In the genomic region with DNA sequence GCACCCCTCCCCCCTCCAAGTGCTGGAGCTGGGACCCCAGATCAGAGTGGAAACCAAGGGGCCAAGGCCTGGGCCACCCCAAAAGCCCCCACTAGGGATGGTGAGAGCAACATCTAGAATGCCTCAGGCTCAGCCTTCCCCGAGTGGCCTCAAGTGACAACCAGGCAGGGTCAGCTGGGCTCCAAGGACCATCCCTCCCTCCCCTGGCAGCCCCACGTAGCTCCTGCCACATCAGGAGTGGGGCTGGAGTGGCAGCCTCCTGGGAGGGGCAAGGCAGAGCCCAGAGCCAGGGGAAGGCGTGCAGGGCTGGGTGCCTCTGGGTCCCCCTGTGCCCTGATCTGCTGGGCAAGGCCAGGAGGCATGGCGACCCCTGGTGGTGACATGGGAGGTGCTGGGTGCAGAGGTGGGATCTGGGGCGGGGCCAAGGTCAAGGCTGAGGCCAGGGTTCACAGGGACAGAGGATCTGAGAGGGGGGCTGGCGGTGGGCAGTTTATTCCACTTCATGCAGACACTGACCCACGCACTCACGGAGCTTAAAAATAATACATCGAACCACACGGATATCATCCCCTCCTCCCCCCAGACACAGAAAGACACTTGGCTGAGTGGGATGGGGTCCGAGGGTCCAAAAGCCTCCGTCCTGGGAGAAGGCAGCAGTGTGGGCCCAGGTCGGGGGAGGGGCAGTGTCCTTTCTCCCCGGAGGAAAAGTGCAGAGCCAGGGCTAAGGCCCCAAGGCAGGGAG, we compare ENCODE assay signal across 1 cellular context.
TF ChIP-seq lines count a peak whose summit lies in the region.

No MANE protein-coding gene starts in this region.

TF ChIP-seq in HepG2, 621 proteins besides CTCF, POLR2A, EP300 and RAD21 (continued from another document and continues in another):
- TF ChIP-seq NCOR1 (IDR thresholded peaks at IDR 0.05; ENCODE audit: borderline replicate concordance, low read length) (peak; percentile 90), ZFP1 (CRISPR knock-in tag; IDR thresholded peaks at IDR 0.05) (peak; percentile 43; the same call in 1 of the 2 replicates), BCL6 (CRISPR knock-in tag; IDR thresholded peaks at IDR 0.05) (peak; percentile 76), YEATS4 (CRISPR knock-in tag; IDR thresholded peaks at IDR 0.05; ENCODE audit: borderline replicate concordance) (peak; percentile 44; the same call in 1 of the 2 replicates), FOSL2 (CRISPR knock-in tag; IDR thresholded peaks at IDR 0.05) (peak; percentile 76), ZNF431 (CRISPR knock-in tag; IDR thresholded peaks at IDR 0.05; ENCODE audit: borderline replicate concordance, low read depth) (no peak), KLF6 (CRISPR knock-in tag; IDR thresholded peaks at IDR 0.05) (no peak), RARG (CRISPR knock-in tag; IDR thresholded peaks at IDR 0.05; ENCODE audit: low read depth) (no peak), TBL1XR1 (IDR thresholded peaks at IDR 0.05; ENCODE audit: borderline replicate concordance, low read length, partially characterized antibody) (peak; percentile 70), CAMTA2 (CRISPR knock-in tag; IDR thresholded peaks at IDR 0.05; ENCODE audit: borderline replicate concordance) (peak; percentile 61; the same call in 1 of the 2 replicates), HOXA3 (CRISPR knock-in tag; IDR thresholded peaks at IDR 0.05) (peak; percentile 89), CEBPB (IDR thresholded peaks at IDR 0.05; ENCODE audit: borderline replicate concordance, low read depth, low read length) (no peak), ZNF616 (CRISPR knock-in tag; IDR thresholded peaks at IDR 0.05; ENCODE audit: low read depth) (no peak), KDM3A (CRISPR knock-in tag; IDR thresholded peaks at IDR 0.05; ENCODE audit: low read depth) (peak; percentile 88), ZFP36L2 (CRISPR knock-in tag; IDR thresholded peaks at IDR 0.05) (no peak), REL (CRISPR knock-in tag; conservative IDR thresholded peaks at IDR 0.05) (no peak), NFRKB (IDR thresholded peaks at IDR 0.05) (no peak), HNRNPUL1 (IDR thresholded peaks at IDR 0.05; ENCODE audit: low read depth, low read length) (no peak), RARA (CRISPR knock-in tag; IDR thresholded peaks at IDR 0.05) (peak; percentile 98), NFKBIZ (CRISPR knock-in tag; IDR thresholded peaks at IDR 0.05) (peak; percentile 38; the same call in 1 of the 2 replicates), ZNF557 (CRISPR knock-in tag; IDR thresholded peaks at IDR 0.05) (peak; percentile 91; the same call in 1 of the 2 replicates), ZNF558 (CRISPR knock-in tag; IDR thresholded peaks at IDR 0.05; ENCODE audit: borderline replicate concordance) (no peak), SIX4 (CRISPR knock-in tag; IDR thresholded peaks at IDR 0.05) (peak; percentile 67; the same call in 1 of the 2 replicates), ZNF34 (CRISPR knock-in tag; IDR thresholded peaks at IDR 0.05; ENCODE audit: borderline replicate concordance) (0 out of 2 replicates have a peak, but pooled peaks have one; percentile 43), FOSL1 (CRISPR knock-in tag; IDR thresholded peaks at IDR 0.05; ENCODE audit: borderline replicate concordance) (no peak), PCBP1 (IDR thresholded peaks at IDR 0.05; ENCODE audit: borderline replicate concordance, low read depth, low read length) (0 out of 2 replicates have a peak, but pooled peaks have one; percentile 85), ZFP62 (CRISPR knock-in tag; IDR thresholded peaks at IDR 0.05) (no peak), ZNF879 (CRISPR knock-in tag; IDR thresholded peaks at IDR 0.05) (no peak), KDM1A (CRISPR knock-in tag; IDR thresholded peaks at IDR 0.05) (peak; percentile 57; the same call in 1 of the 2 replicates)
- TF ChIP-seq, protein P1, sequence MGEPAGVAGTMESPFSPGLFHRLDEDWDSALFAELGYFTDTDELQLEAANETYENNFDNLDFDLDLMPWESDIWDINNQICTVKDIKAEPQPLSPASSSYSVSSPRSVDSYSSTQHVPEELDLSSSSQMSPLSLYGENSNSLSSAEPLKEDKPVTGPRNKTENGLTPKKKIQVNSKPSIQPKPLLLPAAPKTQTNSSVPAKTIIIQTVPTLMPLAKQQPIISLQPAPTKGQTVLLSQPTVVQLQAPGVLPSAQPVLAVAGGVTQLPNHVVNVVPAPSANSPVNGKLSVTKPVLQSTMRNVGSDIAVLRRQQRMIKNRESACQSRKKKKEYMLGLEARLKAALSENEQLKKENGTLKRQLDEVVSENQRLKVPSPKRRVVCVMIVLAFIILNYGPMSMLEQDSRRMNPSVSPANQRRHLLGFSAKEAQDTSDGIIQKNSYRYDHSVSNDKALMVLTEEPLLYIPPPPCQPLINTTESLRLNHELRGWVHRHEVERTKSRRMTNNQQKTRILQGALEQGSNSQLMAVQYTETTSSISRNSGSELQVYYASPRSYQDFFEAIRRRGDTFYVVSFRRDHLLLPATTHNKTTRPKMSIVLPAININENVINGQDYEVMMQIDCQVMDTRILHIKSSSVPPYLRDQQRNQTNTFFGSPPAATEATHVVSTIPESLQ (CRISPR knock-in tag; conservative IDR thresholded peaks at IDR 0.05), result no peak
- TF ChIP-seq, protein P2, sequence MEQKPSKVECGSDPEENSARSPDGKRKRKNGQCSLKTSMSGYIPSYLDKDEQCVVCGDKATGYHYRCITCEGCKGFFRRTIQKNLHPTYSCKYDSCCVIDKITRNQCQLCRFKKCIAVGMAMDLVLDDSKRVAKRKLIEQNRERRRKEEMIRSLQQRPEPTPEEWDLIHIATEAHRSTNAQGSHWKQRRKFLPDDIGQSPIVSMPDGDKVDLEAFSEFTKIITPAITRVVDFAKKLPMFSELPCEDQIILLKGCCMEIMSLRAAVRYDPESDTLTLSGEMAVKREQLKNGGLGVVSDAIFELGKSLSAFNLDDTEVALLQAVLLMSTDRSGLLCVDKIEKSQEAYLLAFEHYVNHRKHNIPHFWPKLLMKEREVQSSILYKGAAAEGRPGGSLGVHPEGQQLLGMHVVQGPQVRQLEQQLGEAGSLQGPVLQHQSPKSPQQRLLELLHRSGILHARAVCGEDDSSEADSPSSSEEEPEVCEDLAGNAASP (CRISPR knock-in tag; IDR thresholded peaks at IDR 0.05; ENCODE audit: borderline replicate concordance), result peak; percentile 93; the same call in 1 of the 2 replicates
- TF ChIP-seq, protein P3, sequence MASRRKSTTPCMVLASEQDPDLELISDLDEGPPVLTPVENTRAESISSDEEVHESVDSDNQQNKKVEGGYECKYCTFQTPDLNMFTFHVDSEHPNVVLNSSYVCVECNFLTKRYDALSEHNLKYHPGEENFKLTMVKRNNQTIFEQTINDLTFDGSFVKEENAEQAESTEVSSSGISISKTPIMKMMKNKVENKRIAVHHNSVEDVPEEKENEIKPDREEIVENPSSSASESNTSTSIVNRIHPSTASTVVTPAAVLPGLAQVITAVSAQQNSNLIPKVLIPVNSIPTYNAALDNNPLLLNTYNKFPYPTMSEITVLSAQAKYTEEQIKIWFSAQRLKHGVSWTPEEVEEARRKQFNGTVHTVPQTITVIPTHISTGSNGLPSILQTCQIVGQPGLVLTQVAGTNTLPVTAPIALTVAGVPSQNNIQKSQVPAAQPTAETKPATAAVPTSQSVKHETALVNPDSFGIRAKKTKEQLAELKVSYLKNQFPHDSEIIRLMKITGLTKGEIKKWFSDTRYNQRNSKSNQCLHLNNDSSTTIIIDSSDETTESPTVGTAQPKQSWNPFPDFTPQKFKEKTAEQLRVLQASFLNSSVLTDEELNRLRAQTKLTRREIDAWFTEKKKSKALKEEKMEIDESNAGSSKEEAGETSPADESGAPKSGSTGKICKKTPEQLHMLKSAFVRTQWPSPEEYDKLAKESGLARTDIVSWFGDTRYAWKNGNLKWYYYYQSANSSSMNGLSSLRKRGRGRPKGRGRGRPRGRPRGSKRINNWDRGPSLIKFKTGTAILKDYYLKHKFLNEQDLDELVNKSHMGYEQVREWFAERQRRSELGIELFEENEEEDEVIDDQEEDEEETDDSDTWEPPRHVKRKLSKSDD (CRISPR knock-in tag; IDR thresholded peaks at IDR 0.05; ENCODE audit: low read depth), result peak; percentile 90
- TF ChIP-seq, protein P4, sequence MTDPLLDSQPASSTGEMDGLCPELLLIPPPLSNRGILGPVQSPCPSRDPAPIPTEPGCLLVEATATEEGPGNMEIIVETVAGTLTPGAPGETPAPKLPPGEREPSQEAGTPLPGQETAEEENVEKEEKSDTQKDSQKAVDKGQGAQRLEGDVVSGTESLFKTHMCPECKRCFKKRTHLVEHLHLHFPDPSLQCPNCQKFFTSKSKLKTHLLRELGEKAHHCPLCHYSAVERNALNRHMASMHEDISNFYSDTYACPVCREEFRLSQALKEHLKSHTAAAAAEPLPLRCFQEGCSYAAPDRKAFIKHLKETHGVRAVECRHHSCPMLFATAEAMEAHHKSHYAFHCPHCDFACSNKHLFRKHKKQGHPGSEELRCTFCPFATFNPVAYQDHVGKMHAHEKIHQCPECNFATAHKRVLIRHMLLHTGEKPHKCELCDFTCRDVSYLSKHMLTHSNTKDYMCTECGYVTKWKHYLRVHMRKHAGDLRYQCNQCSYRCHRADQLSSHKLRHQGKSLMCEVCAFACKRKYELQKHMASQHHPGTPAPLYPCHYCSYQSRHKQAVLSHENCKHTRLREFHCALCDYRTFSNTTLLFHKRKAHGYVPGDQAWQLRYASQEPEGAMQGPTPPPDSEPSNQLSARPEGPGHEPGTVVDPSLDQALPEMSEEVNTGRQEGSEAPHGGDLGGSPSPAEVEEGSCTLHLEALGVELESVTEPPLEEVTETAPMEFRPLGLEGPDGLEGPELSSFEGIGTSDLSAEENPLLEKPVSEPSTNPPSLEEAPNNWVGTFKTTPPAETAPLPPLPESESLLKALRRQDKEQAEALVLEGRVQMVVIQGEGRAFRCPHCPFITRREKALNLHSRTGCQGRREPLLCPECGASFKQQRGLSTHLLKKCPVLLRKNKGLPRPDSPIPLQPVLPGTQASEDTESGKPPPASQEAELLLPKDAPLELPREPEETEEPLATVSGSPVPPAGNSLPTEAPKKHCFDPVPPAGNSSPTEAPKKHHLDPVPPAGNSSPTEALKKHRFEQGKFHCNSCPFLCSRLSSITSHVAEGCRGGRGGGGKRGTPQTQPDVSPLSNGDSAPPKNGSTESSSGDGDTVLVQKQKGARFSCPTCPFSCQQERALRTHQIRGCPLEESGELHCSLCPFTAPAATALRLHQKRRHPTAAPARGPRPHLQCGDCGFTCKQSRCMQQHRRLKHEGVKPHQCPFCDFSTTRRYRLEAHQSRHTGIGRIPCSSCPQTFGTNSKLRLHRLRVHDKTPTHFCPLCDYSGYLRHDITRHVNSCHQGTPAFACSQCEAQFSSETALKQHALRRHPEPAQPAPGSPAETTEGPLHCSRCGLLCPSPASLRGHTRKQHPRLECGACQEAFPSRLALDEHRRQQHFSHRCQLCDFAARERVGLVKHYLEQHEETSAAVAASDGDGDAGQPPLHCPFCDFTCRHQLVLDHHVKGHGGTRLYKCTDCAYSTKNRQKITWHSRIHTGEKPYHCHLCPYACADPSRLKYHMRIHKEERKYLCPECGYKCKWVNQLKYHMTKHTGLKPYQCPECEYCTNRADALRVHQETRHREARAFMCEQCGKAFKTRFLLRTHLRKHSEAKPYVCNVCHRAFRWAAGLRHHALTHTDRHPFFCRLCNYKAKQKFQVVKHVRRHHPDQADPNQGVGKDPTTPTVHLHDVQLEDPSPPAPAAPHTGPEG (CRISPR knock-in tag; IDR thresholded peaks at IDR 0.05), result 0 out of 2 replicates have a peak, but pooled peaks have one; percentile 67
- TF ChIP-seq, protein P5, sequence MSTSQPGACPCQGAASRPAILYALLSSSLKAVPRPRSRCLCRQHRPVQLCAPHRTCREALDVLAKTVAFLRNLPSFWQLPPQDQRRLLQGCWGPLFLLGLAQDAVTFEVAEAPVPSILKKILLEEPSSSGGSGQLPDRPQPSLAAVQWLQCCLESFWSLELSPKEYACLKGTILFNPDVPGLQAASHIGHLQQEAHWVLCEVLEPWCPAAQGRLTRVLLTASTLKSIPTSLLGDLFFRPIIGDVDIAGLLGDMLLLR (CRISPR knock-in tag; IDR thresholded peaks at IDR 0.05), result peak; percentile 44; the same call in 1 of the 2 replicates
- TF ChIP-seq, protein P6, sequence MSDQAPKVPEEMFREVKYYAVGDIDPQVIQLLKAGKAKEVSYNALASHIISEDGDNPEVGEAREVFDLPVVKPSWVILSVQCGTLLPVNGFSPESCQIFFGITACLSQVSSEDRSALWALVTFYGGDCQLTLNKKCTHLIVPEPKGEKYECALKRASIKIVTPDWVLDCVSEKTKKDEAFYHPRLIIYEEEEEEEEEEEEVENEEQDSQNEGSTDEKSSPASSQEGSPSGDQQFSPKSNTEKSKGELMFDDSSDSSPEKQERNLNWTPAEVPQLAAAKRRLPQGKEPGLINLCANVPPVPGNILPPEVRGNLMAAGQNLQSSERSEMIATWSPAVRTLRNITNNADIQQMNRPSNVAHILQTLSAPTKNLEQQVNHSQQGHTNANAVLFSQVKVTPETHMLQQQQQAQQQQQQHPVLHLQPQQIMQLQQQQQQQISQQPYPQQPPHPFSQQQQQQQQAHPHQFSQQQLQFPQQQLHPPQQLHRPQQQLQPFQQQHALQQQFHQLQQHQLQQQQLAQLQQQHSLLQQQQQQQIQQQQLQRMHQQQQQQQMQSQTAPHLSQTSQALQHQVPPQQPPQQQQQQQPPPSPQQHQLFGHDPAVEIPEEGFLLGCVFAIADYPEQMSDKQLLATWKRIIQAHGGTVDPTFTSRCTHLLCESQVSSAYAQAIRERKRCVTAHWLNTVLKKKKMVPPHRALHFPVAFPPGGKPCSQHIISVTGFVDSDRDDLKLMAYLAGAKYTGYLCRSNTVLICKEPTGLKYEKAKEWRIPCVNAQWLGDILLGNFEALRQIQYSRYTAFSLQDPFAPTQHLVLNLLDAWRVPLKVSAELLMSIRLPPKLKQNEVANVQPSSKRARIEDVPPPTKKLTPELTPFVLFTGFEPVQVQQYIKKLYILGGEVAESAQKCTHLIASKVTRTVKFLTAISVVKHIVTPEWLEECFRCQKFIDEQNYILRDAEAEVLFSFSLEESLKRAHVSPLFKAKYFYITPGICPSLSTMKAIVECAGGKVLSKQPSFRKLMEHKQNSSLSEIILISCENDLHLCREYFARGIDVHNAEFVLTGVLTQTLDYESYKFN (CRISPR knock-in tag; conservative IDR thresholded peaks at IDR 0.05), result peak; percentile 84
- TF ChIP-seq, protein P7, sequence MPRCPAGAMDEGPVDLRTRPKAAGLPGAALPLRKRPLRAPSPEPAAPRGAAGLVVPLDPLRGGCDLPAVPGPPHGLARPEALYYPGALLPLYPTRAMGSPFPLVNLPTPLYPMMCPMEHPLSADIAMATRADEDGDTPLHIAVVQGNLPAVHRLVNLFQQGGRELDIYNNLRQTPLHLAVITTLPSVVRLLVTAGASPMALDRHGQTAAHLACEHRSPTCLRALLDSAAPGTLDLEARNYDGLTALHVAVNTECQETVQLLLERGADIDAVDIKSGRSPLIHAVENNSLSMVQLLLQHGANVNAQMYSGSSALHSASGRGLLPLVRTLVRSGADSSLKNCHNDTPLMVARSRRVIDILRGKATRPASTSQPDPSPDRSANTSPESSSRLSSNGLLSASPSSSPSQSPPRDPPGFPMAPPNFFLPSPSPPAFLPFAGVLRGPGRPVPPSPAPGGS (CRISPR knock-in tag; IDR thresholded peaks at IDR 0.05), result no peak
- TF ChIP-seq, protein P8, sequence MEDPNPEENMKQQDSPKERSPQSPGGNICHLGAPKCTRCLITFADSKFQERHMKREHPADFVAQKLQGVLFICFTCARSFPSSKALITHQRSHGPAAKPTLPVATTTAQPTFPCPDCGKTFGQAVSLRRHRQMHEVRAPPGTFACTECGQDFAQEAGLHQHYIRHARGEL (CRISPR knock-in tag; IDR thresholded peaks at IDR 0.05), result 0 out of 2 replicates have a peak, but pooled peaks have one; percentile 83
- TF ChIP-seq, protein P9, sequence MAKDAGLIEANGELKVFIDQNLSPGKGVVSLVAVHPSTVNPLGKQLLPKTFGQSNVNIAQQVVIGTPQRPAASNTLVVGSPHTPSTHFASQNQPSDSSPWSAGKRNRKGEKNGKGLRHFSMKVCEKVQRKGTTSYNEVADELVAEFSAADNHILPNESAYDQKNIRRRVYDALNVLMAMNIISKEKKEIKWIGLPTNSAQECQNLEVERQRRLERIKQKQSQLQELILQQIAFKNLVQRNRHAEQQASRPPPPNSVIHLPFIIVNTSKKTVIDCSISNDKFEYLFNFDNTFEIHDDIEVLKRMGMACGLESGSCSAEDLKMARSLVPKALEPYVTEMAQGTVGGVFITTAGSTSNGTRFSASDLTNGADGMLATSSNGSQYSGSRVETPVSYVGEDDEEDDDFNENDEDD (CRISPR knock-in tag; IDR thresholded peaks at IDR 0.05; ENCODE audit: borderline replicate concordance), result peak; percentile 42; the same call in 1 of the 2 replicates
